1 cellular context compared by ENCODE assay signal in genomic region chr17:51118330-51119195, GRCh38.
TF ChIP-seq lines count a peak whose summit lies in the region.

No MANE protein-coding gene starts in this region.

TF ChIP-seq in HepG2, 621 proteins besides CTCF, POLR2A, EP300 and RAD21 (continued from another document and continues in another):
- TF ChIP-seq, protein P1, sequence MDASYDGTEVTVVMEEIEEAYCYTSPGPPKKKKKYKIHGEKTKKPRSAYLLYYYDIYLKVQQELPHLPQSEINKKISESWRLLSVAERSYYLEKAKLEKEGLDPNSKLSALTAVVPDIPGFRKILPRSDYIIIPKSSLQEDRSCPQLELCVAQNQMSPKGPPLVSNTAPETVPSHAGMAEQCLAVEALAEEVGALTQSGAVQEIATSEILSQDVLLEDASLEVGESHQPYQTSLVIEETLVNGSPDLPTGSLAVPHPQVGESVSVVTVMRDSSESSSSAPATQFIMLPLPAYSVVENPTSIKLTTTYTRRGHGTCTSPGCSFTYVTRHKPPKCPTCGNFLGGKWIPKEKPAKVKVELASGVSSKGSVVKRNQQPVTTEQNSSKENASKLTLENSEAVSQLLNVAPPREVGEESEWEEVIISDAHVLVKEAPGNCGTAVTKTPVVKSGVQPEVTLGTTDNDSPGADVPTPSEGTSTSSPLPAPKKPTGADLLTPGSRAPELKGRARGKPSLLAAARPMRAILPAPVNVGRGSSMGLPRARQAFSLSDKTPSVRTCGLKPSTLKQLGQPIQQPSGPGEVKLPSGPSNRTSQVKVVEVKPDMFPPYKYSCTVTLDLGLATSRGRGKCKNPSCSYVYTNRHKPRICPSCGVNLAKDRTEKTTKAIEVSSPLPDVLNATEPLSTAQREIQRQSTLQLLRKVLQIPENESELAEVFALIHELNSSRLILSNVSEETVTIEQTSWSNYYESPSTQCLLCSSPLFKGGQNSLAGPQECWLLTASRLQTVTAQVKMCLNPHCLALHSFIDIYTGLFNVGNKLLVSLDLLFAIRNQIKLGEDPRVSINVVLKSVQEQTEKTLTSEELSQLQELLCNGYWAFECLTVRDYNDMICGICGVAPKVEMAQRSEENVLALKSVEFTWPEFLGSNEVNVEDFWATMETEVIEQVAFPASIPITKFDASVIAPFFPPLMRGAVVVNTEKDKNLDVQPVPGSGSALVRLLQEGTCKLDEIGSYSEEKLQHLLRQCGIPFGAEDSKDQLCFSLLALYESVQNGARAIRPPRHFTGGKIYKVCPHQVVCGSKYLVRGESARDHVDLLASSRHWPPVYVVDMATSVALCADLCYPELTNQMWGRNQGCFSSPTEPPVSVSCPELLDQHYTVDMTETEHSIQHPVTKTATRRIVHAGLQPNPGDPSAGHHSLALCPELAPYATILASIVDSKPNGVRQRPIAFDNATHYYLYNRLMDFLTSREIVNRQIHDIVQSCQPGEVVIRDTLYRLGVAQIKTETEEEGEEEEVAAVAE (CRISPR knock-in tag; IDR thresholded peaks at IDR 0.05; ENCODE audit: borderline replicate concordance), result 0 out of 2 replicates have a peak, but pooled peaks have one; percentile 27
- TF ChIP-seq ZNF790 (CRISPR knock-in tag; IDR thresholded peaks at IDR 0.05; ENCODE audit: borderline replicate concordance) (no peak), SNAPC5 (CRISPR knock-in tag; IDR thresholded peaks at IDR 0.05; ENCODE audit: borderline replicate concordance) (no peak), ZNF224 (CRISPR knock-in tag; IDR thresholded peaks at IDR 0.05) (no peak), JUN (CRISPR knock-in tag; IDR thresholded peaks at IDR 0.05) (no peak), FIP1L1 (IDR thresholded peaks at IDR 0.05; ENCODE audit: borderline replicate concordance, insufficient read depth, low read depth, low read length) (no peak), FOXP4 (CRISPR knock-in tag; IDR thresholded peaks at IDR 0.05) (no peak), ARHGAP35 (CRISPR knock-in tag; IDR thresholded peaks at IDR 0.05; ENCODE audit: borderline replicate concordance) (no peak), NCOA2 (CRISPR knock-in tag; IDR thresholded peaks at IDR 0.05) (0 out of 2 replicates have a peak, but pooled peaks have one; percentile 9), ZNF33B (CRISPR knock-in tag; IDR thresholded peaks at IDR 0.05) (no peak), ZNF350 (CRISPR knock-in tag; IDR thresholded peaks at IDR 0.05; ENCODE audit: borderline replicate concordance, low read depth) (no peak), SATB2 (CRISPR knock-in tag; IDR thresholded peaks at IDR 0.05) (no peak), ARNTL (CRISPR knock-in tag; IDR thresholded peaks at IDR 0.05) (peak; percentile 95), MXD1 (CRISPR knock-in tag; IDR thresholded peaks at IDR 0.05) (no peak), ZNF607 (CRISPR knock-in tag; IDR thresholded peaks at IDR 0.05; ENCODE audit: borderline replicate concordance) (no peak), RARA (CRISPR knock-in tag; IDR thresholded peaks at IDR 0.05) (peak; percentile 68), ZNF549 (CRISPR knock-in tag; IDR thresholded peaks at IDR 0.05) (no peak), GLMP (CRISPR knock-in tag; IDR thresholded peaks at IDR 0.05; ENCODE audit: borderline replicate concordance) (no peak), JUNB (CRISPR knock-in tag; IDR thresholded peaks at IDR 0.05; ENCODE audit: borderline replicate concordance) (no peak), ZNF30 (CRISPR knock-in tag; IDR thresholded peaks at IDR 0.05) (no peak), ZNF512 (CRISPR knock-in tag; IDR thresholded peaks at IDR 0.05) (no peak), ZMYM2 (CRISPR knock-in tag; IDR thresholded peaks at IDR 0.05) (0 out of 2 replicates have a peak, but pooled peaks have one; percentile 36), PBX3 (CRISPR knock-in tag; IDR thresholded peaks at IDR 0.05; ENCODE audit: borderline replicate concordance) (no peak), PHF21A (CRISPR knock-in tag; IDR thresholded peaks at IDR 0.05) (peak; percentile 45; the same call in 1 of the 2 replicates), ZFP90 (CRISPR knock-in tag; IDR thresholded peaks at IDR 0.05; ENCODE audit: borderline replicate concordance) (no peak), ERF (CRISPR knock-in tag; IDR thresholded peaks at IDR 0.05) (no peak), IKZF4 (CRISPR knock-in tag; IDR thresholded peaks at IDR 0.05; ENCODE audit: borderline replicate concordance, low read depth, not compliant biosample characterization) (no peak), ESRRA (CRISPR knock-in tag; IDR thresholded peaks at IDR 0.05; ENCODE audit: low read depth) (no peak)
- TF ChIP-seq, protein P2, sequence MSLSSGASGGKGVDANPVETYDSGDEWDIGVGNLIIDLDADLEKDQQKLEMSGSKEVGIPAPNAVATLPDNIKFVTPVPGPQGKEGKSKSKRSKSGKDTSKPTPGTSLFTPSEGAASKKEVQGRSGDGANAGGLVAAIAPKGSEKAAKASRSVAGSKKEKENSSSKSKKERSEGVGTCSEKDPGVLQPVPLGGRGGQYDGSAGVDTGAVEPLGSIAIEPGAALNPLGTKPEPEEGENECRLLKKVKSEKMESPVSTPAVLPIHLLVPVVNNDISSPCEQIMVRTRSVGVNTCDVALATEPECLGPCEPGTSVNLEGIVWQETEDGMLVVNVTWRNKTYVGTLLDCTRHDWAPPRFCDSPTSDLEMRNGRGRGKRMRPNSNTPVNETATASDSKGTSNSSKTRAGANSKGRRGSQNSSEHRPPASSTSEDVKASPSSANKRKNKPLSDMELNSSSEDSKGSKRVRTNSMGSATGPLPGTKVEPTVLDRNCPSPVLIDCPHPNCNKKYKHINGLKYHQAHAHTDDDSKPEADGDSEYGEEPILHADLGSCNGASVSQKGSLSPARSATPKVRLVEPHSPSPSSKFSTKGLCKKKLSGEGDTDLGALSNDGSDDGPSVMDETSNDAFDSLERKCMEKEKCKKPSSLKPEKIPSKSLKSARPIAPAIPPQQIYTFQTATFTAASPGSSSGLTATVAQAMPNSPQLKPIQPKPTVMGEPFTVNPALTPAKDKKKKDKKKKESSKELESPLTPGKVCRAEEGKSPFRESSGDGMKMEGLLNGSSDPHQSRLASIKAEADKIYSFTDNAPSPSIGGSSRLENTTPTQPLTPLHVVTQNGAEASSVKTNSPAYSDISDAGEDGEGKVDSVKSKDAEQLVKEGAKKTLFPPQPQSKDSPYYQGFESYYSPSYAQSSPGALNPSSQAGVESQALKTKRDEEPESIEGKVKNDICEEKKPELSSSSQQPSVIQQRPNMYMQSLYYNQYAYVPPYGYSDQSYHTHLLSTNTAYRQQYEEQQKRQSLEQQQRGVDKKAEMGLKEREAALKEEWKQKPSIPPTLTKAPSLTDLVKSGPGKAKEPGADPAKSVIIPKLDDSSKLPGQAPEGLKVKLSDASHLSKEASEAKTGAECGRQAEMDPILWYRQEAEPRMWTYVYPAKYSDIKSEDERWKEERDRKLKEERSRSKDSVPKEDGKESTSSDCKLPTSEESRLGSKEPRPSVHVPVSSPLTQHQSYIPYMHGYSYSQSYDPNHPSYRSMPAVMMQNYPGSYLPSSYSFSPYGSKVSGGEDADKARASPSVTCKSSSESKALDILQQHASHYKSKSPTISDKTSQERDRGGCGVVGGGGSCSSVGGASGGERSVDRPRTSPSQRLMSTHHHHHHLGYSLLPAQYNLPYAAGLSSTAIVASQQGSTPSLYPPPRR (CRISPR knock-in tag; IDR thresholded peaks at IDR 0.05; ENCODE audit: borderline replicate concordance), result peak; percentile 42; the same call in 1 of the 2 replicates
- TF ChIP-seq, protein P3, sequence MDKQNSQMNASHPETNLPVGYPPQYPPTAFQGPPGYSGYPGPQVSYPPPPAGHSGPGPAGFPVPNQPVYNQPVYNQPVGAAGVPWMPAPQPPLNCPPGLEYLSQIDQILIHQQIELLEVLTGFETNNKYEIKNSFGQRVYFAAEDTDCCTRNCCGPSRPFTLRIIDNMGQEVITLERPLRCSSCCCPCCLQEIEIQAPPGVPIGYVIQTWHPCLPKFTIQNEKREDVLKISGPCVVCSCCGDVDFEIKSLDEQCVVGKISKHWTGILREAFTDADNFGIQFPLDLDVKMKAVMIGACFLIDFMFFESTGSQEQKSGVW (CRISPR knock-in tag; IDR thresholded peaks at IDR 0.05; ENCODE audit: borderline replicate concordance), result no peak
- TF ChIP-seq, protein P4, sequence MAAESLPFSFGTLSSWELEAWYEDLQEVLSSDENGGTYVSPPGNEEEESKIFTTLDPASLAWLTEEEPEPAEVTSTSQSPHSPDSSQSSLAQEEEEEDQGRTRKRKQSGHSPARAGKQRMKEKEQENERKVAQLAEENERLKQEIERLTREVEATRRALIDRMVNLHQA (CRISPR knock-in tag; IDR thresholded peaks at IDR 0.05), result no peak
- TF ChIP-seq, protein P5, sequence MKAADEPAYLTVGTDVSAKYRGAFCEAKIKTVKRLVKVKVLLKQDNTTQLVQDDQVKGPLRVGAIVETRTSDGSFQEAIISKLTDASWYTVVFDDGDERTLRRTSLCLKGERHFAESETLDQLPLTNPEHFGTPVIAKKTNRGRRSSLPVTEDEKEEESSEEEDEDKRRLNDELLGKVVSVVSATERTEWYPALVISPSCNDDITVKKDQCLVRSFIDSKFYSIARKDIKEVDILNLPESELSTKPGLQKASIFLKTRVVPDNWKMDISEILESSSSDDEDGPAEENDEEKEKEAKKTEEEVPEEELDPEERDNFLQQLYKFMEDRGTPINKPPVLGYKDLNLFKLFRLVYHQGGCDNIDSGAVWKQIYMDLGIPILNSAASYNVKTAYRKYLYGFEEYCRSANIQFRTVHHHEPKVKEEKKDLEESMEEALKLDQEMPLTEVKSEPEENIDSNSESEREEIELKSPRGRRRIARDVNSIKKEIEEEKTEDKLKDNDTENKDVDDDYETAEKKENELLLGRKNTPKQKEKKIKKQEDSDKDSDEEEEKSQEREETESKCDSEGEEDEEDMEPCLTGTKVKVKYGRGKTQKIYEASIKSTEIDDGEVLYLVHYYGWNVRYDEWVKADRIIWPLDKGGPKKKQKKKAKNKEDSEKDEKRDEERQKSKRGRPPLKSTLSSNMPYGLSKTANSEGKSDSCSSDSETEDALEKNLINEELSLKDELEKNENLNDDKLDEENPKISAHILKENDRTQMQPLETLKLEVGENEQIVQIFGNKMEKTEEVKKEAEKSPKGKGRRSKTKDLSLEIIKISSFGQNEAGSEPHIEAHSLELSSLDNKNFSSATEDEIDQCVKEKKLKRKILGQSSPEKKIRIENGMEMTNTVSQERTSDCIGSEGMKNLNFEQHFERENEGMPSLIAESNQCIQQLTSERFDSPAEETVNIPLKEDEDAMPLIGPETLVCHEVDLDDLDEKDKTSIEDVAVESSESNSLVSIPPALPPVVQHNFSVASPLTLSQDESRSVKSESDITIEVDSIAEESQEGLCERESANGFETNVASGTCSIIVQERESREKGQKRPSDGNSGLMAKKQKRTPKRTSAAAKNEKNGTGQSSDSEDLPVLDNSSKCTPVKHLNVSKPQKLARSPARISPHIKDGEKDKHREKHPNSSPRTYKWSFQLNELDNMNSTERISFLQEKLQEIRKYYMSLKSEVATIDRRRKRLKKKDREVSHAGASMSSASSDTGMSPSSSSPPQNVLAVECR (CRISPR knock-in tag; IDR thresholded peaks at IDR 0.05; ENCODE audit: borderline replicate concordance), result peak; percentile 92
